In genomic region chr11:117232022-117232878, GRCh38 we compare ENCODE assay signal across 1 cellular context.
TF ChIP-seq lines count a peak whose summit lies in the region.

A gene with protein sequence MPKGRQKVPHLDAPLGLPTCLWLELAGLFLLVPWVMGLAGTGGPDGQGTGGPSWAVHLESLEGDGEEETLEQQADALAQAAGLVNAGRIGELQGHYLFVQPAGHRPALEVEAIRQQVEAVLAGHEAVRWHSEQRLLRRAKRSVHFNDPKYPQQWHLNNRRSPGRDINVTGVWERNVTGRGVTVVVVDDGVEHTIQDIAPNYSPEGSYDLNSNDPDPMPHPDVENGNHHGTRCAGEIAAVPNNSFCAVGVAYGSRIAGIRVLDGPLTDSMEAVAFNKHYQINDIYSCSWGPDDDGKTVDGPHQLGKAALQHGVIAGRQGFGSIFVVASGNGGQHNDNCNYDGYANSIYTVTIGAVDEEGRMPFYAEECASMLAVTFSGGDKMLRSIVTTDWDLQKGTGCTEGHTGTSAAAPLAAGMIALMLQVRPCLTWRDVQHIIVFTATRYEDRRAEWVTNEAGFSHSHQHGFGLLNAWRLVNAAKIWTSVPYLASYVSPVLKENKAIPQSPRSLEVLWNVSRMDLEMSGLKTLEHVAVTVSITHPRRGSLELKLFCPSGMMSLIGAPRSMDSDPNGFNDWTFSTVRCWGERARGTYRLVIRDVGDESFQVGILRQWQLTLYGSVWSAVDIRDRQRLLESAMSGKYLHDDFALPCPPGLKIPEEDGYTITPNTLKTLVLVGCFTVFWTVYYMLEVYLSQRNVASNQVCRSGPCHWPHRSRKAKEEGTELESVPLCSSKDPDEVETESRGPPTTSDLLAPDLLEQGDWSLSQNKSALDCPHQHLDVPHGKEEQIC (minus strand): TSS chr11:117232073. CDS start chr11:117229844, 2,229 bp downstream.
Gene RNF214, plus strand, starts transcription at chr11:117232671. Its CDS starts 1,602 bp downstream, at chr11:117234273.

TF ChIP-seq in GM12878, 131 proteins besides CTCF, POLR2A, EP300 and RAD21 (continued from another document):
- TF ChIP-seq, protein P1, sequence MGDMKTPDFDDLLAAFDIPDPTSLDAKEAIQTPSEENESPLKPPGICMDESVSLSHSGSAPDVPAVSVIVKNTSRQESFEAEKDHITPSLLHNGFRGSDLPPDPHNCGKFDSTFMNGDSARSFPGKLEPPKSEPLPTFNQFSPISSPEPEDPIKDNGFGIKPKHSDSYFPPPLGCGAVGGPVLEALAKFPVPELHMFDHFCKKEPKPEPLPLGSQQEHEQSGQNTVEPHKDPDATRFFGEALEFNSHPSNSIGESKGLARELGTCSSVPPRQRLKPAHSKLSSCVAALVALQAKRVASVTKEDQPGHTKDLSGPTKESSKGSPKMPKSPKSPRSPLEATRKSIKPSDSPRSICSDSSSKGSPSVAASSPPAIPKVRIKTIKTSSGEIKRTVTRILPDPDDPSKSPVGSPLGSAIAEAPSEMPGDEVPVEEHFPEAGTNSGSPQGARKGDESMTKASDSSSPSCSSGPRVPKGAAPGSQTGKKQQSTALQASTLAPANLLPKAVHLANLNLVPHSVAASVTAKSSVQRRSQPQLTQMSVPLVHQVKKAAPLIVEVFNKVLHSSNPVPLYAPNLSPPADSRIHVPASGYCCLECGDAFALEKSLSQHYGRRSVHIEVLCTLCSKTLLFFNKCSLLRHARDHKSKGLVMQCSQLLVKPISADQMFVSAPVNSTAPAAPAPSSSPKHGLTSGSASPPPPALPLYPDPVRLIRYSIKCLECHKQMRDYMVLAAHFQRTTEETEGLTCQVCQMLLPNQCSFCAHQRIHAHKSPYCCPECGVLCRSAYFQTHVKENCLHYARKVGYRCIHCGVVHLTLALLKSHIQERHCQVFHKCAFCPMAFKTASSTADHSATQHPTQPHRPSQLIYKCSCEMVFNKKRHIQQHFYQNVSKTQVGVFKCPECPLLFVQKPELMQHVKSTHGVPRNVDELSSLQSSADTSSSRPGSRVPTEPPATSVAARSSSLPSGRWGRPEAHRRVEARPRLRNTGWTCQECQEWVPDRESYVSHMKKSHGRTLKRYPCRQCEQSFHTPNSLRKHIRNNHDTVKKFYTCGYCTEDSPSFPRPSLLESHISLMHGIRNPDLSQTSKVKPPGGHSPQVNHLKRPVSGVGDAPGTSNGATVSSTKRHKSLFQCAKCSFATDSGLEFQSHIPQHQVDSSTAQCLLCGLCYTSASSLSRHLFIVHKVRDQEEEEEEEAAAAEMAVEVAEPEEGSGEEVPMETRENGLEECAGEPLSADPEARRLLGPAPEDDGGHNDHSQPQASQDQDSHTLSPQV (IDR thresholded peaks at IDR 0.05), result peak; percentile 17; the same call in 1 of the 2 replicates
- 0 out of 2 replicates have a peak, but pooled peaks have one; percentile 47 for TF ChIP-seq POLR2AphosphoS2 (IDR thresholded peaks at IDR 0.05; ENCODE audit: low read depth, low read length)
- TF ChIP-seq RUNX3 (IDR thresholded peaks at IDR 0.05; ENCODE audit: low read length), result peak; percentile 37; the same call in 1 of the 2 replicates
- no peak for TF ChIP-seq MTA3 (IDR thresholded peaks at IDR 0.05; ENCODE audit: borderline replicate concordance, low read length)
- TF ChIP-seq ZSCAN29 (IDR thresholded peaks at IDR 0.05), result no peak
- peak; percentile 86 to 96 for TF ChIP-seq BHLHE40 (IDR thresholded peaks at IDR 0.05; ENCODE audit: borderline replicate concordance in 1 of 2, low read depth in 2 of 2, low read length in 1 of 2)
- TF ChIP-seq, protein P2, sequence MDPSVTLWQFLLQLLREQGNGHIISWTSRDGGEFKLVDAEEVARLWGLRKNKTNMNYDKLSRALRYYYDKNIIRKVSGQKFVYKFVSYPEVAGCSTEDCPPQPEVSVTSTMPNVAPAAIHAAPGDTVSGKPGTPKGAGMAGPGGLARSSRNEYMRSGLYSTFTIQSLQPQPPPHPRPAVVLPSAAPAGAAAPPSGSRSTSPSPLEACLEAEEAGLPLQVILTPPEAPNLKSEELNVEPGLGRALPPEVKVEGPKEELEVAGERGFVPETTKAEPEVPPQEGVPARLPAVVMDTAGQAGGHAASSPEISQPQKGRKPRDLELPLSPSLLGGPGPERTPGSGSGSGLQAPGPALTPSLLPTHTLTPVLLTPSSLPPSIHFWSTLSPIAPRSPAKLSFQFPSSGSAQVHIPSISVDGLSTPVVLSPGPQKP (IDR thresholded peaks at IDR 0.05; ENCODE audit: low read depth, low read length), result peak; percentile 49; the same call in 1 of the 2 replicates
- no peak for TF ChIP-seq SKIL (IDR thresholded peaks at IDR 0.05; ENCODE audit: low read depth, poor library complexity, severe bottlenecking)
- no peak for TF ChIP-seq SMAD5 (IDR thresholded peaks at IDR 0.05; ENCODE audit: low read depth)
- peak; percentile 11; the same call in 1 of the 2 replicates for TF ChIP-seq TBL1XR1 (IDR thresholded peaks at IDR 0.05; ENCODE audit: low read depth, low read length)
- TF ChIP-seq MAX (IDR thresholded peaks at IDR 0.05; ENCODE audit: low read depth, low read length), result peak; percentile 13; the same call in 1 of the 2 replicates
- TF ChIP-seq SMARCA5 (IDR thresholded peaks at IDR 0.05), result peak; percentile 90
- no peak for TF ChIP-seq PKNOX1 (IDR thresholded peaks at IDR 0.05)
- TF ChIP-seq YBX1 (IDR thresholded peaks at IDR 0.05), result no peak
- peak in 1 of 2 experiments; percentile 64; a peak in 1 of 3 replicates for TF ChIP-seq EGR1 (IDR thresholded peaks at IDR 0.05; ENCODE audit: borderline replicate concordance in 1 of 2, low read depth in 2 of 2, low read length in 2 of 2)
- TF ChIP-seq, protein P3, sequence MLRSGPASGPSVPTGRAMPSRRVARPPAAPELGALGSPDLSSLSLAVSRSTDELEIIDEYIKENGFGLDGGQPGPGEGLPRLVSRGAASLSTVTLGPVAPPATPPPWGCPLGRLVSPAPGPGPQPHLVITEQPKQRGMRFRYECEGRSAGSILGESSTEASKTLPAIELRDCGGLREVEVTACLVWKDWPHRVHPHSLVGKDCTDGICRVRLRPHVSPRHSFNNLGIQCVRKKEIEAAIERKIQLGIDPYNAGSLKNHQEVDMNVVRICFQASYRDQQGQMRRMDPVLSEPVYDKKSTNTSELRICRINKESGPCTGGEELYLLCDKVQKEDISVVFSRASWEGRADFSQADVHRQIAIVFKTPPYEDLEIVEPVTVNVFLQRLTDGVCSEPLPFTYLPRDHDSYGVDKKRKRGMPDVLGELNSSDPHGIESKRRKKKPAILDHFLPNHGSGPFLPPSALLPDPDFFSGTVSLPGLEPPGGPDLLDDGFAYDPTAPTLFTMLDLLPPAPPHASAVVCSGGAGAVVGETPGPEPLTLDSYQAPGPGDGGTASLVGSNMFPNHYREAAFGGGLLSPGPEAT (IDR thresholded peaks at IDR 0.05; ENCODE audit: low read depth), result peak; percentile 23; the same call in 1 of the 2 replicates
